1 cellular context compared by ENCODE assay signal in the genomic region with DNA sequence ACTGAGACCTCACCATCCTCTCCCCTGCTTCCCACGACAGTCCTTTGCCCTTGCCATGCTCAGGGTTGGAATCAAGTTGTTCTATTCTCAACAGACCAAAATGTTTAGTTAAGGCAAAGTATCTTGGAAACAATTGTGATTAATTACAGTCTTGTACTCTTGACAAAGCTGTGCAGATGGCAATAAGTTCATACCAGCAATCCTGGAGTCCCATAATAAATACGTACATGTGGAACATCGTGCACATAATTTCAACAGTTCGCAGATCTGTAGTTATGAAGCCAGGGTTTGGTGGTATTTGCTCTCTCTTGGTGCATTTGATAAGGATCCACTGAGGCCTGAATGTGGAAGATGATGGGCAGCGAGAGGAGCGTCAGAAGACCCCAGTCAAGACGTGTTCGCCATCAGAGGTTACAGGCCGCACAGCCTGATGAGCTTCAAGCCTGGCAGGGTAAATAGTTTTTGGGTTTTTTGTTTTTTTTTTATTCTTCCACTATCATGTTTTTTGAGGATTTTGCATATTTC.
TF ChIP-seq lines count a peak whose summit lies in the region.

No MANE protein-coding gene starts in this region.

TF ChIP-seq in GM12878, 131 proteins besides CTCF, POLR2A, EP300 and RAD21:
- TF ChIP-seq POLR2AphosphoS5 (IDR thresholded peaks at IDR 0.05; ENCODE audit: low read length) (peak; percentile 65), YBX1 (IDR thresholded peaks at IDR 0.05) (no peak), POLR2AphosphoS2 (IDR thresholded peaks at IDR 0.05; ENCODE audit: low read depth, low read length) (0 out of 2 replicates have a peak, but pooled peaks have one; percentile 48)
